Comparison of ENCODE assay signal across 1 cellular context in the genomic region with DNA sequence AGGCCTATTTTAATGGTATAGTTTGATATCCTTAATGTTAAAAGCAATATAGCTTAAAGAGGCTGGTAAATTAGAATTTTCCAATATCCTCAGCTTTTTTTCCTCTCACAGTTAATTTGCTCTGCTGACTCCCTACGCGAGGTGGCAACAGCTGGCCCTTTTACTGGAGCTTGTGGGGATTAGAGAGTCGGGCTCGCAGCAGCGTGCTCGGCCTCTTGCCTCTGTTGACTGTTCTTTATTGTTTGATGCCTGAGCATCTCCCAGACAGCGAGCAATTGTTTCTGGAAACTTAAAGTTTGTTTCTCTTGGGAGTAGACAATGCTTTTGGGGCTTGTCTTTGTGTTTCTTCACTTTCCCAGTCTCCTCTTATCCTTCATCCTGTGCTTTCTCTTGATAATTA.
TF ChIP-seq lines count a peak whose summit lies in the region.

No MANE protein-coding gene starts in this region.

TF ChIP-seq in GM23338, 12 proteins besides CTCF, POLR2A, EP300 and RAD21 (continued from another document):
- TF ChIP-seq ZNF462 (CRISPR knock-in tag; IDR thresholded peaks at IDR 0.05) (no peak), JUNB (IDR thresholded peaks at IDR 0.05; ENCODE audit: unreplicated experiment) (no peak)
TF ChIP-seq in GM23338: peak in this region for 0.
